Comparison of ENCODE assay signal across 12 cellular contexts in the genomic region with DNA sequence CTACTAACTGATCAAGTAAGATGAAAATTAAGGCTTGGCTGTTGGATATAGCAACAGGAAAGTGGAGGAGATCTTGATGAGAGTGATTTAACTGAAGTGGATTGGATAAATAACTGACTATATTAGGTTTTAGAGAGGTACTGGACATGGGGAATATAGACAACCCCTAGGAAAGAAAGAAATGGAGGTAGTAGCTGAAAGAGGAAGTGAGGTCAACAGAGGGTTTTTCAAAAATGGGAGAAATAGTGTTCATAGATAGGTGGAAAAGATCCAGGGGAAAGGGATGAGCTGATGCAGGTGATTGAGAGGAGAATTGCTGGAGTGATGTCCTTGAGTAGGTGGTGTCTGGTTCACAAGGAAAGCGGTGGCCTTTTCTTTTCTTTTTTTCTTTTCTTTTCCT.
"Had no signal": no experiment of that assay in that cellular context is flagged by ENCODE, and none has a peak within 500 bp of the region (broad histone marks: within the 10 kb centered on the region; RNA-seq: fewer than 3 reads in every experiment).

No MANE protein-coding gene starts in this region.

- H3K27ac ChIP-seq: esophagus muscularis mucosa, gastrocnemius medialis, neutrophil, sigmoid colon had no signal

- H3K27me3 ChIP-seq: esophagus muscularis mucosa, gastrocnemius medialis, neutrophil, sigmoid colon had no signal

- H3K4me3 ChIP-seq: esophagus muscularis mucosa, gastrocnemius medialis, mucosa of descending colon, sigmoid colon, skin epidermis had no signal

- DNase-seq: cortex of kidney; effector memory CD4-positive, alpha-beta T cell; gastrocnemius medialis; mucosa of descending colon; sigmoid colon; stimulated activated naive B cell treated with anti-CD40 and anti-IgM and Interleukin-4, amounts not matched to agents 10 μg/mL and 1 μg/mL and 100 μg/mL, for 72 hours had no signal

- H3K9me3 ChIP-seq: gastrocnemius medialis, neutrophil, sigmoid colon had no signal

- ATAC-seq: gastrocnemius medialis, left lobe of liver, mucosa of descending colon had no signal

- FAIRE-seq: endometrium, urothelium cell line had no signal

- H3K36me3 ChIP-seq: gastrocnemius medialis, neutrophil, sigmoid colon had no signal
